ENCODE assay signal across 28 cellular contexts in genomic region chr3:185157347-185157746, GRCh38. TPM values are rescaled to one million over a fixed set of nuclear protein-coding genes. Genes with fewer than 3 reads are reported as not detected.
"Had no signal": no experiment of that assay in that cellular context is flagged by ENCODE, and none has a peak within 500 bp of the region (broad histone marks: within the 10 kb centered on the region; RNA-seq: fewer than 3 reads in every experiment).

No MANE protein-coding gene starts in this region.

- H3K27me3 ChIP-seq: ascending aorta had no signal

- DNase-seq: activated CD4-positive, alpha-beta memory T cell treated with anti-CD3 and anti-CD28 coated beads, Interleukin-2, amount 10 ng/mL, durations not matched to agents 7 days and 5 days; activated CD4-positive, alpha-beta T cell treated with anti-CD3 and anti-CD28 coated beads for 1 hour; activated CD4-positive, alpha-beta T cell treated with anti-CD3 and anti-CD28 coated beads for 4 hours; activated CD4-positive, alpha-beta T cell treated with anti-CD3 and anti-CD28 coated beads, Interleukin-2, amount 10 ng/mL, durations not matched to agents 7 days and 5 days; activated CD4-positive, alpha-beta T cell treated with anti-CD3 and anti-CD28 coated beads, Interleukin-2, amount 50 U/mL, for 4 hours; activated gamma-delta T cell; activated naive CD4-positive, alpha-beta T cell; activated naive CD4-positive, alpha-beta T cell treated with anti-CD3 and anti-CD28 coated beads, Interleukin-2, amount 10 ng/mL, durations not matched to agents 7 days and 5 days; activated naive CD8-positive, alpha-beta T cell treated with anti-CD3 and anti-CD28 coated beads, Interleukin-2, amount 10 ng/mL, durations not matched to agents 7 days and 5 days; activated T-cell treated with anti-CD3 and anti-CD28 coated beads, Interleukin-2, amount 50 U/mL, for 1 hour; activated T-cell treated with anti-CD3 and anti-CD28 coated beads, Interleukin-2, amount 50 U/mL, for 48 hours; dorsolateral prefrontal cortex; effector memory CD4-positive, alpha-beta T cell; endodermal cell; foreskin fibroblast; head of caudate nucleus; T-helper 2 cell had no signal

- ATAC-seq: activated naive CD4-positive, alpha-beta T cell treated with anti-CD3 and anti-CD28 coated beads, Interleukin-2, amount 50 U/mL, for 72 hours; esophagus mucosa had no signal

- H3K36me3 Mint-ChIP-seq: activated naive CD4-positive, alpha-beta T cell treated with anti-CD3 and anti-CD28 coated beads, Interleukin-2, amount 10 ng/mL, durations not matched to agents 7 days and 5 days; activated naive CD8-positive, alpha-beta T cell treated with anti-CD3 and anti-CD28 coated beads, Interleukin-2, amount 10 ng/mL, durations not matched to agents 7 days and 5 days; brain had no signal

- H3K27ac ChIP-seq: ascending aorta, breast epithelium, coronary artery, dorsolateral prefrontal cortex had no signal

- H3K4me3 ChIP-seq: ascending aorta, breast epithelium, coronary artery, dorsolateral prefrontal cortex had no signal

- FAIRE-seq: frontal cortex had no signal

- H3K4me1 Mint-ChIP-seq: endodermal cell had no signal

- H3K27ac Mint-ChIP-seq: activated CD4-positive, alpha-beta memory T cell treated with anti-CD3 and anti-CD28 coated beads, Interleukin-2, amount 10 ng/mL, durations not matched to agents 7 days and 5 days; activated CD4-positive, alpha-beta T cell treated with anti-CD3 and anti-CD28 coated beads, Interleukin-2, amount 10 ng/mL, durations not matched to agents 7 days and 5 days; activated naive CD4-positive, alpha-beta T cell treated with anti-CD3 and anti-CD28 coated beads, Interleukin-2, amount 10 ng/mL, durations not matched to agents 7 days and 5 days; activated naive CD4-positive, alpha-beta T cell treated with anti-CD3 and anti-CD28 coated beads, Interleukin-2, amount 50 U/mL, for 72 hours; activated naive CD8-positive, alpha-beta T cell treated with anti-CD3 and anti-CD28 coated beads, Interleukin-2, amount 10 ng/mL, durations not matched to agents 7 days and 5 days; activated T-helper 1 cell treated with anti-CD3 and anti-CD28 coated beads, Interleukin-12 subunit alpha, Interleukin-12 subunit beta, Interleukin-2, Interleukin-4 antibody, amounts not matched to agents 30 ng/mL and 10 ng/mL and 1 ng/mL, durations not matched to agents 14 hours and 24 hours and 36 hours; activated T-helper 2 cell treated with anti-CD3 and anti-CD28 coated beads, Interferon-gamma antibody, Interleukin-2, Interleukin-4, amounts not matched to agents 10 μg/mL and 5 μg/mL and 100 μg/mL, durations not matched to agents 14 hours and 24 hours and 36 hours; brain; dendritic cell treated with granulocyte-macrophage colony-stimulating factor and Interleukin-4, amounts not matched to agents 40 ng/mL and 50 ng/mL, for 4 days; endodermal cell had no signal

- H3K36me3 ChIP-seq: ascending aorta, breast epithelium had no signal

- H3K9me3 ChIP-seq: ascending aorta, breast epithelium had no signal

- H3K4me3 Mint-ChIP-seq: activated CD4-positive, alpha-beta memory T cell treated with anti-CD3 and anti-CD28 coated beads, Interleukin-2, amount 10 ng/mL, durations not matched to agents 7 days and 5 days; activated CD4-positive, alpha-beta T cell treated with anti-CD3 and anti-CD28 coated beads, Interleukin-2, amount 10 ng/mL, durations not matched to agents 7 days and 5 days; activated naive CD4-positive, alpha-beta T cell treated with anti-CD3 and anti-CD28 coated beads, Interleukin-2, amount 10 ng/mL, durations not matched to agents 7 days and 5 days; activated naive CD8-positive, alpha-beta T cell treated with anti-CD3 and anti-CD28 coated beads, Interleukin-2, amount 10 ng/mL, durations not matched to agents 7 days and 5 days; activated T-helper 1 cell treated with anti-CD3 and anti-CD28 coated beads, Interleukin-12 subunit alpha, Interleukin-12 subunit beta, Interleukin-2, Interleukin-4 antibody, amounts not matched to agents 30 ng/mL and 10 ng/mL and 1 ng/mL, durations not matched to agents 14 hours and 24 hours and 36 hours; brain; central memory CD8-positive, alpha-beta T cell; dendritic cell treated with granulocyte-macrophage colony-stimulating factor and Interleukin-4, amounts not matched to agents 40 ng/mL and 50 ng/mL, for 4 days; endodermal cell had no signal

- H3K9me3 Mint-ChIP-seq: activated CD4-positive, alpha-beta memory T cell treated with anti-CD3 and anti-CD28 coated beads, Interleukin-2, amount 10 ng/mL, durations not matched to agents 7 days and 5 days; activated CD4-positive, alpha-beta T cell treated with anti-CD3 and anti-CD28 coated beads, Interleukin-2, amount 10 ng/mL, durations not matched to agents 7 days and 5 days; activated naive CD4-positive, alpha-beta T cell treated with anti-CD3 and anti-CD28 coated beads, Interleukin-2, amount 10 ng/mL, durations not matched to agents 7 days and 5 days; activated naive CD4-positive, alpha-beta T cell treated with anti-CD3 and anti-CD28 coated beads, Interleukin-2, amount 50 U/mL, for 72 hours; activated naive CD8-positive, alpha-beta T cell treated with anti-CD3 and anti-CD28 coated beads, Interleukin-2, amount 10 ng/mL, durations not matched to agents 7 days and 5 days; activated T-helper 1 cell treated with anti-CD3 and anti-CD28 coated beads, Interleukin-12 subunit alpha, Interleukin-12 subunit beta, Interleukin-2, Interleukin-4 antibody, amounts not matched to agents 30 ng/mL and 10 ng/mL and 1 ng/mL, durations not matched to agents 14 hours and 24 hours and 36 hours; activated T-helper 2 cell treated with anti-CD3 and anti-CD28 coated beads, Interferon-gamma antibody, Interleukin-2, Interleukin-4, amounts not matched to agents 10 μg/mL and 5 μg/mL and 100 μg/mL, durations not matched to agents 14 hours and 24 hours and 36 hours; brain; central memory CD8-positive, alpha-beta T cell; dendritic cell treated with granulocyte-macrophage colony-stimulating factor and Interleukin-4, amounts not matched to agents 40 ng/mL and 50 ng/mL, for 4 days; endodermal cell had no signal

RNA-seq across cellular contexts. Expression of gene C3orf70, which starts 4.5 kb away (rescaled TPM):
- total RNA-seq: activated naive CD8-positive, alpha-beta T cell treated with anti-CD3 and anti-CD28 coated beads, Interleukin-2, amount 10 ng/mL, durations not matched to agents 7 days and 5 days had no signal
